In genomic region chr15:62118446-62118964, GRCh38 we compare ENCODE assay signal across 10 cellular contexts. TPM values are rescaled to one million over a fixed set of nuclear protein-coding genes. Genes with fewer than 3 reads are reported as not detected.
DNase-seq lines count a peak whose midpoint lies in the region; ATAC-seq and TF ChIP-seq lines count a peak whose summit lies in the region.
"Had no signal": no experiment of that assay in that cellular context is flagged by ENCODE, and none has a peak within 500 bp of the region (broad histone marks: within the 10 kb centered on the region; RNA-seq: fewer than 3 reads in every experiment).

No MANE protein-coding gene starts in this region.

- H3K27ac ChIP-seq in RWPE1 (peak overlapping the region; percentile 56), esophagus (ENCODE audit: low read depth in 2 of 2, low read length in 1 of 2) (peak overlapping the region; percentile 61 to 63), sigmoid colon (peak overlapping the region; percentile 59 to 79 (median 68)), adrenal gland (peak overlapping the region in 1 of 5 donors; percentile 73)

- TF ChIP-seq EP300 in sigmoid colon (IDR thresholded peaks at IDR 0.05), result no peak

- H3K9me3 ChIP-seq in esophagus (ENCODE audit: control insufficient read depth in 2 of 2, insufficient read depth in 1 of 2, low read depth in 1 of 2, low read length in 1 of 2) (no peaks in the 10 kb centered on the region), sigmoid colon (no peaks in the 10 kb centered on the region), adrenal gland (replicated peaks in 1 of 3) (no peaks in the 10 kb centered on the region)

- intact Hi-C loops in sigmoid colon (cut with DNase I), result no loop called here
- intact Hi-C loops in adrenal gland (cut with DNase I), result no loop called here

- peaks cover 0 to 10% of the 10 kb centered on the region in 2 donors for H3K4me1 ChIP-seq in esophagus (ENCODE audit: control insufficient read depth in 2 of 2, insufficient read depth in 2 of 2, low read length in 1 of 2)
- H3K4me1 ChIP-seq in sigmoid colon, result peaks cover 0 to 15% (median 9%) of the 10 kb centered on the region in 4 donors
- H3K4me1 ChIP-seq in adrenal gland (replicated peaks in 1 of 2), result peaks cover 0 to 14% of the 10 kb centered on the region in 2 donors

- TF ChIP-seq POLR2A in sigmoid colon (IDR thresholded peaks at IDR 0.05) (no peak), adrenal gland (IDR thresholded peaks at IDR 0.05) (no peak)

- H3K4me3 ChIP-seq in esophagus (ENCODE audit: low read depth in 1 of 2, low read length in 2 of 2), result no peak overlapping the region
- no peak overlapping the region for H3K4me3 ChIP-seq in sigmoid colon
- H3K4me3 ChIP-seq in adrenal gland, result no peak overlapping the region

- CTCF ChIA-PET in RWPE1 (lab: Yijun Ruan, JAX), result no interaction called here

- WGBS in esophagus, 2 donors, result 67 to 74% methylated on average over 8 of the region's 8 CpGs
- WGBS in sigmoid colon, 2 donors, result 88 to 91% methylated on average over 8 of the region's 8 CpGs
- WGBS in adrenal gland, 4 donors, result 92 to 97% (median 93%) methylated on average over 8 of the region's 8 CpGs

- H3K27me3 ChIP-seq in esophagus (ENCODE audit: control insufficient read depth in 1 of 2, insufficient read depth in 2 of 2, low read length in 2 of 2), result no peaks in the 10 kb centered on the region
- H3K27me3 ChIP-seq in sigmoid colon, result no peaks in the 10 kb centered on the region
- no peaks in the 10 kb centered on the region for H3K27me3 ChIP-seq in adrenal gland

- POLR2A ChIA-PET in RWPE1 (lab: Yijun Ruan, JAX; ENCODE audit: low non-redundant PET), result no interaction called here

- no peak for ATAC-seq in HG02938 (IDR thresholded peaks at IDR 0.05; ENCODE audit: unreplicated experiment)

- no peak for TF ChIP-seq CTCF in RWPE1 (conservative IDR thresholded peaks at IDR 0.05; ENCODE audit: low read depth)
- no peak for TF ChIP-seq CTCF in sigmoid colon (IDR thresholded peaks at IDR 0.05)
- TF ChIP-seq CTCF in adrenal gland (IDR thresholded peaks at IDR 0.05), result no peak

- DNase-seq in ELR (ENCODE audit: low read depth) (peak; percentile 18), RWPE1 (ENCODE audit: low spot score) (no peak), sigmoid colon (no peak), NCI-H1092 (lab: John Stamatoyannopoulos, UW) (no peak), adrenal gland (no peak)
- no peak for DNase-seq in activated CD4-positive, alpha-beta T cell treated with anti-CD3 and anti-CD28 coated beads for 1 hour
- DNase-seq: activated naive CD4-positive, alpha-beta T cell treated with anti-CD3 and anti-CD28 coated beads, Interleukin-2, amount 10 ng/mL, durations not matched to agents 7 days and 5 days had no signal

- no peaks in the 10 kb centered on the region for H3K36me3 ChIP-seq in esophagus (ENCODE audit: control insufficient read depth in 2 of 2, insufficient read depth in 2 of 2, low read length in 1 of 2)
- H3K36me3 ChIP-seq in sigmoid colon, result no peaks in the 10 kb centered on the region
- H3K36me3 ChIP-seq in adrenal gland (replicated peaks in 1 of 2), result no peaks in the 10 kb centered on the region

RNA-seq across cellular contexts. Expression of gene C2CD4B, which starts 46.6 kb away (rescaled TPM):
- under 1 TPM; 0.29 TPM for polyA plus RNA-seq in esophagus
- total RNA-seq in sigmoid colon, result 1 to 10 TPM in 3 of 4 donors, not detected in 1; 1.2 to 4.6 (median 1.8) TPM
- polyA plus RNA-seq in sigmoid colon, result 1 to 10 TPM in 2 of 3 donors, under 1 TPM in 1; 0.60 to 1.7 (median 1.2) TPM
- 1 to 10 TPM in 5 of 8 donors, under 1 TPM in 1, not detected in 2; 0.61 to 3.2 (median 1.8) TPM for total RNA-seq in adrenal gland
- polyA plus RNA-seq in adrenal gland, result 1 to 10 TPM in 1 of 3 donors, under 1 TPM in 1, not detected in 1; 0.97 to 3.6 TPM
- total RNA-seq: H4 had no signal

RNA-seq across cellular contexts. Expression of gene C2CD4A, which starts 51.7 kb away (rescaled TPM):
- under 1 TPM; 0.04 to 0.13 TPM for polyA plus RNA-seq in esophagus
- total RNA-seq in sigmoid colon, result under 1 TPM in 1 of 4 donors, not detected in 3; 0.27 TPM
- 1 to 10 TPM in 1 of 3 donors, under 1 TPM in 2; under 0.01 to 2.2 (median 0.23) TPM for polyA plus RNA-seq in sigmoid colon
- under 1 TPM in 5 of 8 donors, not detected in 3; 0.07 to 0.67 (median 0.23) TPM for total RNA-seq in adrenal gland
- polyA plus RNA-seq in adrenal gland, result under 1 TPM; 0.10 to 0.42 (median 0.24) TPM
- total RNA-seq: H4 had no signal

RNA-seq across cellular contexts. Expression of gene VPS13C, which starts 58.3 kb away (rescaled TPM):
- polyA plus RNA-seq in esophagus (1 to 10 TPM; 3.5 to 3.6 TPM), sigmoid colon (10 to 100 TPM in 1 of 3 donors, 1 to 10 TPM in 2; 2.1 to 18.2 (median 6.6) TPM), adrenal gland (10 to 100 TPM; 18.9 to 29.6 (median 24.9) TPM)
- total RNA-seq in sigmoid colon (100 to 1,000 TPM in 2 of 4 donors, 10 to 100 TPM in 2; 71.5 to 112 (median 94.4) TPM), adrenal gland (100 to 1,000 TPM in 2 of 8 donors, 10 to 100 TPM in 6; 43.1 to 114 (median 57.7) TPM)
